8 cellular contexts compared by ENCODE assay signal in the genomic region with DNA sequence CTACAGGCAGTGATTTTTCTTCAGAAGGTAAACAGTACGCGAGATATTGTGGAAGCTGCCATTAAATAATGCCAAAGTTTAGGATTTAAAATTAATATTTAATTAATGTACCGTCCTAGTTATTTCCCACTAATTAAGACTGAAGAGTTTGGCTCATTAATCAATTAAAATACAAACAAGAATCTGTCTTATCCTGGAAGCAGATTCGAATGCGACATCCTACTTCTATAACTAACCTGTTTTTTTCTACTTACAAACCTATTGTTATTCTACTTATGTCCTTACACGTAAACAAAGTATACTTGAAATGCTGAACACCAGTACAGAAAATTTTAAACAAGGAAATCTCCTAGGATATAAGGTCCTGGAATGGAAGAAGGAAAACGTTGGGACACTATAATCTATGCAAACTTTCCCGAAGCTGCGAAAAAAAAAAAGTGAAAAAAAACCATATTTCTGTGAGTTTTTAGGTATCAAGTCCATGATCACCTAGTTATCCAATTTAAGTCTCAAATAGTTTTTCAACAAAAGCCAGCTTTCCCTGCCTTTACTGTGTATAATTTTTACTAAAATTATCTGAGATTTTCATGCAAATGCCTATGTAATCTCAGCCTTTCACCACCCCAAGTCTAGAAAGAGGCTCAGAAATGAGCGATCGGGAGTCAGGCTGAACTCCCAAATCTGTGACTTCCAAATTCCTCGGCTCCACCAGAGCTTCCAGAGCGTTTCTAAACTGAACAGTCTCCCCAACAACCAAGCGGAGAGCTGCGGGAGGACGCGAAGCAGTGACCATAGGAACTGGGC. TPM values are rescaled to one million over a fixed set of nuclear protein-coding genes. Genes with fewer than 3 reads are reported as not detected.
A peak's percentile ranks its signal among the peaks of the same experiment; 100 is the strongest.
DNase-seq lines count a peak whose midpoint lies in the region; ATAC-seq and TF ChIP-seq lines count a peak whose summit lies in the region.

No MANE protein-coding gene starts in this region.

- in situ Hi-C loops in Panc1 (cut with HindIII; ENCODE audit: low pct_unique_long_range_greater_than_20kb, low sequenced_read_pairs), result no loop called here

- WGBS in esophagus squamous epithelium, 2 donors, result 24 to 25% methylated on average over 13 of the region's 17 CpGs

- no peak for TF ChIP-seq POLR2A in esophagus squamous epithelium (IDR thresholded peaks at IDR 0.05)

- H3K27me3 ChIP-seq in Panc1 (ENCODE audit: control insufficient read depth, insufficient read depth, low read length) (no peaks in the 10 kb centered on the region; the same call in 1 of the 2 replicates), esophagus squamous epithelium (no peaks in the 10 kb centered on the region), parathyroid adenoma (ENCODE audit: control insufficient read depth, insufficient read depth, low read length) (no peaks in the 10 kb centered on the region)

- H3K9ac ChIP-seq in parathyroid adenoma, result no peak overlapping the region

- H3K4me2 ChIP-seq in parathyroid adenoma (ENCODE audit: low read length), result peak overlapping the region; percentile 62

- intact Hi-C loops in Panc1 (cut with micrococcal nuclease; ENCODE audit: unreplicated experiment) (no loop called here), esophagus squamous epithelium (cut with DNase I) (no loop called here)

- H3K36me3 ChIP-seq in Panc1 (ENCODE audit: control insufficient read depth, insufficient read depth, low read length) (no peaks in the 10 kb centered on the region), esophagus squamous epithelium (no peaks in the 10 kb centered on the region), parathyroid adenoma (ENCODE audit: control insufficient read depth, insufficient read depth, low read length) (no peaks in the 10 kb centered on the region)

- H3K27ac ChIP-seq in Panc1 (ENCODE audit: low read length), result peak overlapping the region; percentile 86
- H3K27ac ChIP-seq in esophagus squamous epithelium, result peak overlapping the region; percentile 87 to 98 (median 96)
- peak overlapping the region; percentile 93 for H3K27ac ChIP-seq in parathyroid adenoma

- H3K4me1 ChIP-seq in Panc1 (ENCODE audit: control insufficient read depth, insufficient read depth, low read length) (peaks cover 14% of the 10 kb centered on the region), esophagus squamous epithelium (peaks cover 5 to 21% (median 8%) of the 10 kb centered on the region in 3 donors), parathyroid adenoma (peaks cover 6% of the 10 kb centered on the region)

- ATAC-seq in Panc1 (no peak), HG03571 (IDR thresholded peaks at IDR 0.05; ENCODE audit: unreplicated experiment) (no peak), GM21737 (IDR thresholded peaks at IDR 0.05; ENCODE audit: unreplicated experiment) (no peak)

- DNase-seq in ELR (ENCODE audit: low read depth), result peak; percentile 41
- peak; percentile 7 for DNase-seq in Panc1 (ENCODE audit: low read depth, low spot score)
- DNase-seq in esophagus squamous epithelium (lab: John Stamatoyannopoulos, UW), result no peak
- no peak for DNase-seq in DMS53 treated with DMSO at 0.1 percent for 48 hours (lab: John Stamatoyannopoulos, UW; ENCODE audit: unreplicated experiment)
- no peak for DNase-seq in HEK293T (ENCODE audit: extremely low spot score)

- peak overlapping the region; percentile 97 for H2AFZ ChIP-seq in parathyroid adenoma

- CTCF ChIA-PET in Panc1 (lab: Charles Lee), result interaction anchor here (0.6 kb wide), 1 partner anchor 41 kb away, joined by 7 read pairs; no protein-coding TSS in a partner anchor
- CTCF ChIA-PET in HEK293T (lab: Yijun Ruan, JAX), result interaction anchor here (0.5 to 1.2 kb wide), 3 partner anchors 14 to 792 kb away, joined by 3 to 4 read pairs (median 4); a partner anchor contains a TSS

- no TSS peak for BruUV-seq in Panc1 (replicated peaks; lab: Mats Ljungman, UMichigan)

- POLR2A ChIA-PET in Panc1 (lab: Charles Lee), result no interaction called here
- POLR2A ChIA-PET in HEK293T (lab: Yijun Ruan, JAX), result interaction anchor here (0.7 to 4.9 kb wide), 9 partner anchors 8 to 1103 kb away, joined by 3 to 77 read pairs (median 6); a partner anchor contains a TSS

- H3K79me2 ChIP-seq in parathyroid adenoma, result no peaks in the 10 kb centered on the region

- H3K4me3 ChIP-seq in Panc1 (ENCODE audit: low read depth in 2 of 2, low read length in 2 of 2) (peak overlapping the region; percentile 60 to 82), esophagus squamous epithelium (peak overlapping the region; percentile 71 to 96 (median 94)), parathyroid adenoma (ENCODE audit: low read depth, low read length) (peak overlapping the region; percentile 65)

- H3K9me3 ChIP-seq in Panc1 (ENCODE audit: control insufficient read depth, insufficient read depth, low read depth, low read length) (no peaks in the 10 kb centered on the region), esophagus squamous epithelium (peaks cover 0 to 2% (median 0%) of the 10 kb centered on the region in 3 donors), parathyroid adenoma (ENCODE audit: control insufficient read depth, low read length) (no peaks in the 10 kb centered on the region)

- TF ChIP-seq CTCF in Panc1 (IDR thresholded peaks at IDR 0.05) (no peak), esophagus squamous epithelium (IDR thresholded peaks at IDR 0.05) (no peak), parathyroid adenoma (IDR thresholded peaks at IDR 0.05) (no peak)

TF ChIP-seq in HEK293T, 16 proteins besides CTCF, POLR2A, EP300 and RAD21:
- no peak for TF ChIP-seq FOXM1 (IDR thresholded peaks at IDR 0.05; ENCODE audit: borderline replicate concordance)
- no peak for TF ChIP-seq TARDBP (IDR thresholded peaks at IDR 0.05)
- TF ChIP-seq SP1 (IDR thresholded peaks at IDR 0.05), result no peak
- no peak for TF ChIP-seq BHLHE40 (IDR thresholded peaks at IDR 0.05; ENCODE audit: borderline replicate concordance)
- TF ChIP-seq, protein P1, sequence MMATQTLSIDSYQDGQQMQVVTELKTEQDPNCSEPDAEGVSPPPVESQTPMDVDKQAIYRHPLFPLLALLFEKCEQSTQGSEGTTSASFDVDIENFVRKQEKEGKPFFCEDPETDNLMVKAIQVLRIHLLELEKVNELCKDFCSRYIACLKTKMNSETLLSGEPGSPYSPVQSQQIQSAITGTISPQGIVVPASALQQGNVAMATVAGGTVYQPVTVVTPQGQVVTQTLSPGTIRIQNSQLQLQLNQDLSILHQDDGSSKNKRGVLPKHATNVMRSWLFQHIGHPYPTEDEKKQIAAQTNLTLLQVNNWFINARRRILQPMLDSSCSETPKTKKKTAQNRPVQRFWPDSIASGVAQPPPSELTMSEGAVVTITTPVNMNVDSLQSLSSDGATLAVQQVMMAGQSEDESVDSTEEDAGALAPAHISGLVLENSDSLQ (IDR thresholded peaks at IDR 0.05), result no peak
- no peak for TF ChIP-seq NFRKB (IDR thresholded peaks at IDR 0.05)
- no peak for TF ChIP-seq CTBP1 (IDR thresholded peaks at IDR 0.05; ENCODE audit: borderline replicate concordance)
- TF ChIP-seq ZNF384 (IDR thresholded peaks at IDR 0.05), result no peak
- no peak for TF ChIP-seq ARNT (IDR thresholded peaks at IDR 0.05)
- TF ChIP-seq SUZ12 (IDR thresholded peaks at IDR 0.05), result no peak
- no peak for TF ChIP-seq HDGF (IDR thresholded peaks at IDR 0.05; ENCODE audit: borderline replicate concordance)
- no peak for TF ChIP-seq FOXK2 (IDR thresholded peaks at IDR 0.05)
- TF ChIP-seq LEF1 (IDR thresholded peaks at IDR 0.05; ENCODE audit: borderline replicate concordance), result no peak
- no peak; the same call in 1 of the 2 replicates for TF ChIP-seq L3MBTL2 (conservative IDR thresholded peaks at IDR 0.05)

RNA-seq across cellular contexts. Expression of a gene that starts 1.2 kb away (rescaled TPM):
- total RNA-seq in Panc1 (2021; ENCODE audit: unreplicated experiment), result 1.5 TPM
- 0.61 TPM for polyA plus RNA-seq in Panc1 (2012; ENCODE audit: insufficient read length)
- 1 to 10 TPM in 1 of 4 donors, under 1 TPM in 3; 0.49 to 1.2 (median 0.86) TPM for total RNA-seq in esophagus squamous epithelium

RNA-seq across cellular contexts. Expression of a gene that starts 14.5 kb away (rescaled TPM):
- total RNA-seq in Panc1 (2021; ENCODE audit: unreplicated experiment), result 7.5 TPM
- 2.5 TPM for polyA plus RNA-seq in Panc1 (2012; ENCODE audit: insufficient read length)
- 10 to 100 TPM in 1 of 4 donors, 1 to 10 TPM in 3; 2.3 to 12.1 (median 4.8) TPM for total RNA-seq in esophagus squamous epithelium

RNA-seq across cellular contexts. Expression of a gene that starts 14.5 kb away (rescaled TPM):
- 9.0 TPM for total RNA-seq in Panc1 (2021; ENCODE audit: unreplicated experiment)
- polyA plus RNA-seq in Panc1 (2012; ENCODE audit: insufficient read length), result 2.9 TPM
- total RNA-seq in esophagus squamous epithelium, result 1 to 10 TPM; 2.5 to 6.9 (median 4.4) TPM

RNA-seq across cellular contexts. Expression of a gene that starts 40.6 kb away (rescaled TPM):
- total RNA-seq in Panc1 (2021; ENCODE audit: unreplicated experiment), result 36.0 TPM
- polyA plus RNA-seq in Panc1 (2012; ENCODE audit: insufficient read length), result 27.3 TPM
- total RNA-seq in esophagus squamous epithelium, result 10 to 100 TPM; 10.8 to 32.3 (median 28.7) TPM

RNA-seq across cellular contexts. Expression of a gene that starts 40.7 kb away (rescaled TPM):
- total RNA-seq in Panc1 (2021; ENCODE audit: unreplicated experiment), result 25.6 TPM
- 17.2 TPM for polyA plus RNA-seq in Panc1 (2012; ENCODE audit: insufficient read length)
- 10 to 100 TPM; 18.3 to 35.9 (median 32.8) TPM for total RNA-seq in esophagus squamous epithelium

Comparison
In these comparisons a context has a peak if more than half of its experiments do, and no peak if none do; other contexts are left out.
1. DNase-seq: peak in ELR (single experiment) and Panc1 (single experiment); none in esophagus squamous epithelium (single experiment), DMS53 treated with DMSO at 0.1 percent for 48 hours (single experiment) and HEK293T (single experiment).
2. Peak in every context shown above with its lines, with median percentiles within 50 percentile points of each other: H3K27ac ChIP-seq and H3K4me3 ChIP-seq.